In genomic region chr10:50648089-50648934, GRCh38 we compare ENCODE assay signal across 13 cellular contexts. TPM values are rescaled to one million over a fixed set of nuclear protein-coding genes. Genes with fewer than 3 reads are reported as not detected.
DNase-seq lines count a peak whose midpoint lies in the region; ATAC-seq and TF ChIP-seq lines count a peak whose summit lies in the region.
"Had no signal": no experiment of that assay in that cellular context is flagged by ENCODE, and none has a peak within 500 bp of the region (broad histone marks: within the 10 kb centered on the region; RNA-seq: fewer than 3 reads in every experiment).

No MANE protein-coding gene starts in this region.

- intact Hi-C loops in body of pancreas (cut with DNase I): no loop called here
- intact Hi-C loops in thyroid gland (cut with DNase I): no loop called here

- H3K9me3 ChIP-seq in Peyer's patch: no peaks in the 10 kb centered on the region
- no peaks in the 10 kb centered on the region for H3K9me3 ChIP-seq in body of pancreas
- H3K9me3 ChIP-seq in thyroid gland: no peaks in the 10 kb centered on the region
- H3K9me3 ChIP-seq: sigmoid colon had no signal

- H3K27me3 ChIP-seq in Peyer's patch: no peaks in the 10 kb centered on the region
- H3K27me3 ChIP-seq in body of pancreas: no peaks in the 10 kb centered on the region
- H3K27me3 ChIP-seq in thyroid gland: no peaks in the 10 kb centered on the region
- H3K27me3 ChIP-seq: BLaER1 treated with 17β-estradiol and CSF1 and Interleukin-3, amounts not matched to agents 10 nM and 100 nM; sigmoid colon had no signal

- peaks cover 0 to 14% (median 0%) of the 10 kb centered on the region in 4 donors for H3K4me1 ChIP-seq in Peyer's patch
- peaks cover 4% of the 10 kb centered on the region for H3K4me1 ChIP-seq in body of pancreas
- H3K4me1 ChIP-seq in thyroid gland: no peaks in the 10 kb centered on the region

- no peak overlapping the region for H3K4me3 ChIP-seq in Peyer's patch
- no peak overlapping the region for H3K4me3 ChIP-seq in body of pancreas
- H3K4me3 ChIP-seq in thyroid gland (replicated peaks in 1 of 3): no peak overlapping the region
- H3K4me3 ChIP-seq: BLaER1 treated with 17β-estradiol and CSF1 and Interleukin-3, amounts not matched to agents 10 nM and 100 nM; sigmoid colon had no signal

- peak in 2 of 3 donors; percentile 20 to 54 for DNase-seq in Peyer's patch
- DNase-seq in body of pancreas: no peak
- no peak for DNase-seq in activated CD4-positive, alpha-beta T cell treated with anti-CD3 and anti-CD28 coated beads for 1 hour
- no peak for DNase-seq in thyroid gland
- DNase-seq in UCSD-AML1 (lab: John Stamatoyannopoulos, UW; ENCODE audit: unreplicated experiment): no peak
- DNase-seq: activated CD4-positive, alpha-beta T cell treated with anti-CD3 and anti-CD28 coated beads, Interleukin-2, amount 50 U/mL, for 4 hours; effector memory CD8-positive, alpha-beta T cell; hippocampal formation; sigmoid colon had no signal

- H3K27ac ChIP-seq in Peyer's patch: peak overlapping the region in 1 of 4 donors; percentile 27
- no peak overlapping the region for H3K27ac ChIP-seq in body of pancreas
- no peak overlapping the region for H3K27ac ChIP-seq in thyroid gland
- H3K27ac ChIP-seq: BLaER1 treated with 17β-estradiol and CSF1 and Interleukin-3, amounts not matched to agents 10 nM and 100 nM; sigmoid colon had no signal

- H3K36me3 ChIP-seq in Peyer's patch (no peaks in the 10 kb centered on the region), body of pancreas (replicated peaks in 1 of 2; ENCODE audit: insufficient read depth in 1 of 2, low read depth in 2 of 2) (no peaks in the 10 kb centered on the region), thyroid gland (no peaks in the 10 kb centered on the region)
- H3K36me3 ChIP-seq: BLaER1 treated with 17β-estradiol and CSF1 and Interleukin-3, amounts not matched to agents 10 nM and 100 nM; sigmoid colon had no signal

- ATAC-seq in GM18505 (IDR thresholded peaks at IDR 0.05; ENCODE audit: unreplicated experiment) (peak; percentile 77), GM21381 (IDR thresholded peaks at IDR 0.05; ENCODE audit: unreplicated experiment) (peak; percentile 87), HG03025 (IDR thresholded peaks at IDR 0.05; ENCODE audit: low FRiP score, unreplicated experiment) (peak; percentile 56), body of pancreas (no peak)
- ATAC-seq: effector memory CD8-positive, alpha-beta T cell had no signal

- TF ChIP-seq CTCF in Peyer's patch (IDR thresholded peaks at IDR 0.05) (no peak), body of pancreas (IDR thresholded peaks at IDR 0.05) (no peak), thyroid gland (IDR thresholded peaks at IDR 0.05) (no peak)

- WGBS in body of pancreas, 2 donors: 58 to 67% methylated on average over 7 of the region's 7 CpGs
- WGBS in thyroid gland, 2 donors: 89 to 90% methylated on average over 7 of the region's 7 CpGs

- no peak for TF ChIP-seq POLR2A in GM18505 (IDR thresholded peaks at IDR 0.05; ENCODE audit: borderline replicate concordance, extremely low read depth, insufficient read depth, insufficient read length)
- no peak for TF ChIP-seq POLR2A in Peyer's patch (IDR thresholded peaks at IDR 0.05)
- no peak for TF ChIP-seq POLR2A in body of pancreas (IDR thresholded peaks at IDR 0.05)
- TF ChIP-seq POLR2A in thyroid gland (IDR thresholded peaks at IDR 0.05): no peak

RNA-seq across cellular contexts. Expression of gene SGMS1, which starts 24.6 kb away (rescaled TPM):
- total RNA-seq in Peyer's patch (100 to 1,000 TPM in 1 of 4 donors, 10 to 100 TPM in 3; 73.4 to 117 (median 88.4) TPM), body of pancreas (10 to 100 TPM; 46.2 to 68.9 TPM), thyroid gland (10 to 100 TPM; 80.8 to 98.9 (median 90.7) TPM)

Comparison
In these comparisons a context has a peak if more than half of its experiments do, and no peak if none do; other contexts are left out.
1. DNase-seq: peak in Peyer's patch (2 of 3); none in body of pancreas (0 of 4), activated CD4-positive, alpha-beta T cell treated with anti-CD3 and anti-CD28 coated beads for 1 hour (single experiment), thyroid gland (0 of 2) and UCSD-AML1 (single experiment).